ENCODE assay signal across 29 cellular contexts in genomic region chr7:123425246-123425645, GRCh38.
"Had no signal": no experiment of that assay in that cellular context is flagged by ENCODE, and none has a peak within 500 bp of the region (broad histone marks: within the 10 kb centered on the region; RNA-seq: fewer than 3 reads in every experiment).

No MANE protein-coding gene starts in this region.

- H3K27ac ChIP-seq: left lung, lower lobe of right lung, ovary, right atrium auricular region, skin epidermis, suprapubic skin, thoracic aorta, tibial artery, upper lobe of right lung had no signal

- H3K27me3 ChIP-seq: left lung, ovary, right atrium auricular region, suprapubic skin, tibial artery, upper lobe of right lung had no signal

- H3K4me3 Mint-ChIP-seq: immature natural killer cell; mesothelial cell of epicardium; naive B cell; natural killer cell; nephron progenitor cell; stimulated activated naive B cell treated with anti-CD40 and anti-IgM and Interleukin-4, amounts not matched to agents 10 μg/mL and 1 μg/mL and 100 μg/mL, for 72 hours; stimulated activated naive CD8-positive, alpha-beta T cell treated with anti-CD3 and anti-CD28 coated beads, Interleukin-15, Interleukin-2, amounts not matched to agents 100 ng/mL and 50 ng/mL, for 24 hours had no signal

- H3K4me1 Mint-ChIP-seq: immature natural killer cell; mesothelial cell of epicardium; naive B cell; natural killer cell; nephron progenitor cell; stimulated activated naive B cell treated with anti-CD40 and anti-IgM and Interleukin-4, amounts not matched to agents 10 μg/mL and 1 μg/mL and 100 μg/mL, for 72 hours had no signal

- ATAC-seq: left colon; left lung; lower lobe of right lung; natural killer cell; sciatic nerve; stimulated activated naive B cell treated with anti-CD40 and anti-IgM and Interleukin-4, amounts not matched to agents 10 μg/mL and 1 μg/mL and 100 μg/mL, for 72 hours; upper lobe of right lung had no signal

- H3K9me3 ChIP-seq: lower lobe of right lung, ovary, thoracic aorta, tibial artery had no signal

- H3K4me1 ChIP-seq: left lung, lower lobe of right lung, right atrium auricular region, suprapubic skin, tibial artery, upper lobe of right lung had no signal

- FAIRE-seq: islet of Langerhans, kidney, urothelium cell line had no signal

- H3K36me3 ChIP-seq: left lung, lower lobe of right lung, ovary, right atrium auricular region, suprapubic skin, thoracic aorta, tibial artery, upper lobe of right lung had no signal

- H3K27ac Mint-ChIP-seq: immature natural killer cell; mesothelial cell of epicardium; naive B cell; natural killer cell; nephron progenitor cell; progenitor cell of endocrine pancreas; stimulated activated naive B cell treated with anti-CD40 and anti-IgM and Interleukin-4, amounts not matched to agents 10 μg/mL and 1 μg/mL and 100 μg/mL, for 72 hours; stimulated activated naive CD8-positive, alpha-beta T cell treated with anti-CD3 and anti-CD28 coated beads, Interleukin-15, Interleukin-2, amounts not matched to agents 100 ng/mL and 50 ng/mL, for 24 hours had no signal

- DNase-seq: hypothalamus; immature natural killer cell; kidney; left colon; left lung; lower lobe of right lung; mesendoderm; naive B cell; natural killer cell; nephron progenitor cell; ovary; stimulated activated CD4-positive, alpha-beta T cell treated with anti-CD3 and anti-CD28 coated beads, Interleukin-12 subunit alpha, Interleukin-12 subunit beta, amount 100 ng/mL, for 4 hours; stimulated activated CD4-positive, alpha-beta T cell treated with anti-CD3 and anti-CD28 coated beads, Interleukin-15, amount 100 ng/mL, for 24 hours; stimulated activated CD4-positive, alpha-beta T cell treated with anti-CD3 and anti-CD28 coated beads, Interleukin-2, amount 100 ng/mL, for 24 hours; stimulated activated CD4-positive, alpha-beta T cell treated with anti-CD3 and anti-CD28 coated beads, Interleukin-4, amount 100 ng/mL, for 1 hour; stimulated activated naive B cell treated with anti-CD40 and anti-IgM and Interleukin-4, amounts not matched to agents 10 μg/mL and 1 μg/mL and 100 μg/mL, for 72 hours; tibial artery; trophoblast cell; upper lobe of right lung had no signal

- H3K36me3 Mint-ChIP-seq: naive B cell; natural killer cell; stimulated activated naive B cell treated with anti-CD40 and anti-IgM and Interleukin-4, amounts not matched to agents 10 μg/mL and 1 μg/mL and 100 μg/mL, for 72 hours had no signal

- H3K4me3 ChIP-seq: left lung, lower lobe of right lung, ovary, right atrium auricular region, skin epidermis, suprapubic skin, thoracic aorta, tibial artery, upper lobe of right lung had no signal

- H3K27me3 Mint-ChIP-seq: naive B cell; progenitor cell of endocrine pancreas; stimulated activated naive B cell treated with anti-CD40 and anti-IgM and Interleukin-4, amounts not matched to agents 10 μg/mL and 1 μg/mL and 100 μg/mL, for 72 hours; stimulated activated naive CD8-positive, alpha-beta T cell treated with anti-CD3 and anti-CD28 coated beads, Interleukin-15, Interleukin-2, amounts not matched to agents 100 ng/mL and 50 ng/mL, for 24 hours had no signal
